2 cellular contexts compared by ENCODE assay signal in the genomic region with DNA sequence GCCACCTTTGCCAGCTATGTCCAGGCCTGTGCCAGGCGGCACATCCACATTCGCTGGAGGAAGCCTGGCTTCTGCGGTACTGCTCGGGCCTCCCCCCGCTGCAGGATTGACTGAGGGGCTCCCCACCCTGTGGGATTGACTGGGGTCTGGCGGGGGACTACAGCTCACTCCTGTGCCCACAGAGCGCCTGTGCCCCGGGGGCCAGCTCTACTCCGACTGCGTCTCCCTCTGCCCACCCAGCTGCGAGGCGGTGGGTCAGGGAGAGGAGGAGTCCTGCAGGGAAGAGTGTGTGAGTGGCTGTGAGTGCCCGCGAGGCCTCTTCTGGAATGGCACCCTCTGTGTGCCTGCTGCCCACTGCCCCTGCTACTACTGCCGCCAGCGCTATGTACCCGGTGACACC.
TF ChIP-seq lines count a peak whose summit lies in the region.

No MANE protein-coding gene starts in this region.

TF ChIP-seq in HEK293, 187 proteins besides CTCF, POLR2A, EP300 and RAD21:
- TF ChIP-seq, protein P1, sequence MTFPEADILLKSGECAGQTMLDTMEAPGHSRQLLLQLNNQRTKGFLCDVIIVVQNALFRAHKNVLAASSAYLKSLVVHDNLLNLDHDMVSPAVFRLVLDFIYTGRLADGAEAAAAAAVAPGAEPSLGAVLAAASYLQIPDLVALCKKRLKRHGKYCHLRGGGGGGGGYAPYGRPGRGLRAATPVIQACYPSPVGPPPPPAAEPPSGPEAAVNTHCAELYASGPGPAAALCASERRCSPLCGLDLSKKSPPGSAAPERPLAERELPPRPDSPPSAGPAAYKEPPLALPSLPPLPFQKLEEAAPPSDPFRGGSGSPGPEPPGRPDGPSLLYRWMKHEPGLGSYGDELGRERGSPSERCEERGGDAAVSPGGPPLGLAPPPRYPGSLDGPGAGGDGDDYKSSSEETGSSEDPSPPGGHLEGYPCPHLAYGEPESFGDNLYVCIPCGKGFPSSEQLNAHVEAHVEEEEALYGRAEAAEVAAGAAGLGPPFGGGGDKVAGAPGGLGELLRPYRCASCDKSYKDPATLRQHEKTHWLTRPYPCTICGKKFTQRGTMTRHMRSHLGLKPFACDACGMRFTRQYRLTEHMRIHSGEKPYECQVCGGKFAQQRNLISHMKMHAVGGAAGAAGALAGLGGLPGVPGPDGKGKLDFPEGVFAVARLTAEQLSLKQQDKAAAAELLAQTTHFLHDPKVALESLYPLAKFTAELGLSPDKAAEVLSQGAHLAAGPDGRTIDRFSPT (tag by site-specific recombination; IDR thresholded peaks at IDR 0.05): 0 out of 2 replicates have a peak, but pooled peaks have one; percentile 12
- TF ChIP-seq ZNF629 (tag by site-specific recombination; IDR thresholded peaks at IDR 0.05) (no peak), KLF10 (tag by site-specific recombination; IDR thresholded peaks at IDR 0.05) (no peak), ZFP37 (tag by site-specific recombination; IDR thresholded peaks at IDR 0.05) (no peak), ZIC2 (tag by site-specific recombination; IDR thresholded peaks at IDR 0.05) (no peak)
TF ChIP-seq in HEK293: peak in this region for 1.

TF ChIP-seq in K562, 482 proteins besides CTCF, POLR2A, EP300 and RAD21 (continued from another document):
- TF ChIP-seq, protein P2, sequence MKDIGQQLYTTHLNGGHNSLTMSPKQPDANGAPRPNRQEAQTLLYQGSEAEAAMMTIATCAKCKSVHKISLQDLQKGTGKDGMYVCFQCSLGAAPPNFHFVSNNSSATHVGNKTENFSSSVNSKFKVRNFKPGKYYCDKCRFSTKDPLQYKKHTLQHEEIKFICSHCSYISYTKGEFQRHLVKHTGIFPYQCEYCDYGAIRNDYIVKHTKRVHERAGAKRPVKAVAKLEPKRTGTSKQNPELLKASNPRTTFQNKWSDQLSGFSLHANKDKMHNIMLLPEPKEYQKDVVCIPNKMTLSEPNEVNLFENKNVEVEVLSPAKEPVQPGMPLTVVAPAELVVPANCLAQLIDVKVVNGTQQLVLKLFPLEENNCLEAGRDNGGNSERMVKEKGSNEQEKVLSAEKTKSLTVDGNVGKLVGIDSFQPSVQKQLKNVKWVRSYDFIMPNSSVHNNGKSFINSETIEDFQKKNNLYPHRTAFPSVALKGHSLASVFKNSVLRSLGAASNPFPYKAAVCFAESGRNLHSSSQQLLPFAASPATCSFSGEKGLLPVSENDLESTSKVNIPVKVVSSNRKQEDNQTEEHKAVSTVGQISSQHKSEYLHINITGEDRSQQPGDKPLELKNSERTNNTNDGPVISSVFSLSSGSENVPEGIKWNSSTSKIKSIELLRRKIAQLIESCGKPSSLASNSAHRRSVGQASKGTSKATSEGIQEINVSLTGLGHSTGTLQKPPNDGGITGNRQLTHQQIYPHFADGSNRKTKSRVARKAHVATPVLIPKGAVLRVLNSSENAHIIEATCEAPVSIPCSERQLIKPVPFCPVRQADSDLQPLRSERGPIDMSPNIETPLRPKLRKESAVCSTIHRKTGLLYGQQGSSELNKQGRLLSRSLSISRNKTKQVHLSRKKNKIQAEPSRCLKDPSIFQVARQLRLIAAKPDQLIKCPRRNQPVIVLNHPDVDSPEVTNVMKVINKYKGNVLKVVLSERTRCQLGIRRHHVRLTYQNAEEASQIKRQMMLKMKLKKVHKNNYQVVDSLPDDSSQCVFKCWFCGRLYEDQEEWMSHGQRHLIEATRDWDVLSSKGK (CRISPR knock-in tag; IDR thresholded peaks at IDR 0.05): no peak
- TF ChIP-seq ZBTB5 (IDR thresholded peaks at IDR 0.05) (no peak), HMG20A (CRISPR knock-in tag; conservative IDR thresholded peaks at IDR 0.05) (no peak), PHF21A (IDR thresholded peaks at IDR 0.05; ENCODE audit: borderline replicate concordance, low read depth) (no peak), TEAD4 (IDR thresholded peaks at IDR 0.05; ENCODE audit: low read length) (no peak), TEAD4 (CRISPR knock-in tag; IDR thresholded peaks at IDR 0.05; ENCODE audit: borderline replicate concordance) (0 out of 2 replicates have a peak, but pooled peaks have one; percentile 62), KAT7 (CRISPR knock-in tag; IDR thresholded peaks at IDR 0.05; ENCODE audit: borderline replicate concordance) (no peak), RFX7 (CRISPR knock-in tag; IDR thresholded peaks at IDR 0.05) (no peak), JUN (IDR thresholded peaks at IDR 0.05; ENCODE audit: borderline replicate concordance, low read depth, low read length) (no peak), JUN (CRISPR knock-in tag; IDR thresholded peaks at IDR 0.05; ENCODE audit: borderline replicate concordance) (peak; percentile 48; the same call in 1 of the 2 replicates), USF1 (CRISPR knock-in tag; IDR thresholded peaks at IDR 0.05) (peak; percentile 26; the same call in 1 of the 2 replicates), SPI1 (IDR thresholded peaks at IDR 0.05; ENCODE audit: borderline replicate concordance, low read depth, low read length) (no peak), SMAD1 (IDR thresholded peaks at IDR 0.05; ENCODE audit: low read depth, low read length, partially characterized antibody) (no peak), HMG20B (CRISPR knock-in tag; IDR thresholded peaks at IDR 0.05) (no peak), MYNN (IDR thresholded peaks at IDR 0.05) (no peak), MYNN (CRISPR knock-in tag; IDR thresholded peaks at IDR 0.05) (no peak), OTX1 (CRISPR knock-in tag; IDR thresholded peaks at IDR 0.05) (no peak), RUNX1 (IDR thresholded peaks at IDR 0.05; ENCODE audit: low read depth) (no peak), ZNF583 (CRISPR knock-in tag; IDR thresholded peaks at IDR 0.05) (no peak), ARID3A (IDR thresholded peaks at IDR 0.05; ENCODE audit: borderline replicate concordance, low read depth, low read length) (no peak), RBM14 (IDR thresholded peaks at IDR 0.05; ENCODE audit: borderline replicate concordance, insufficient read depth, low read depth, low read length) (0 out of 2 replicates have a peak, but pooled peaks have one; percentile 25), TAF7 (tag; IDR thresholded peaks at IDR 0.05) (no peak), MLX (CRISPR knock-in tag; conservative IDR thresholded peaks at IDR 0.05) (no peak), ZNF551 (CRISPR knock-in tag; IDR thresholded peaks at IDR 0.05) (no peak), STAT5B (CRISPR knock-in tag; IDR thresholded peaks at IDR 0.05) (no peak), RCOR1 (IDR thresholded peaks at IDR 0.05; ENCODE audit: borderline replicate concordance in 1 of 2, low read depth in 2 of 2, low read length in 2 of 2) (no peak), ZNF57 (CRISPR knock-in tag; IDR thresholded peaks at IDR 0.05) (no peak), ZNF639 (CRISPR knock-in tag; conservative IDR thresholded peaks at IDR 0.05 in 1 of 2, IDR thresholded peaks at IDR 0.05 in 1 of 2) (0 out of 4 replicates have a peak, but pooled peaks of 1 of the 2 experiments have one; percentile 28), TRIM24 (IDR thresholded peaks at IDR 0.05) (no peak), HDAC8 (tag; IDR thresholded peaks at IDR 0.05) (no peak)
- TF ChIP-seq, protein P3, sequence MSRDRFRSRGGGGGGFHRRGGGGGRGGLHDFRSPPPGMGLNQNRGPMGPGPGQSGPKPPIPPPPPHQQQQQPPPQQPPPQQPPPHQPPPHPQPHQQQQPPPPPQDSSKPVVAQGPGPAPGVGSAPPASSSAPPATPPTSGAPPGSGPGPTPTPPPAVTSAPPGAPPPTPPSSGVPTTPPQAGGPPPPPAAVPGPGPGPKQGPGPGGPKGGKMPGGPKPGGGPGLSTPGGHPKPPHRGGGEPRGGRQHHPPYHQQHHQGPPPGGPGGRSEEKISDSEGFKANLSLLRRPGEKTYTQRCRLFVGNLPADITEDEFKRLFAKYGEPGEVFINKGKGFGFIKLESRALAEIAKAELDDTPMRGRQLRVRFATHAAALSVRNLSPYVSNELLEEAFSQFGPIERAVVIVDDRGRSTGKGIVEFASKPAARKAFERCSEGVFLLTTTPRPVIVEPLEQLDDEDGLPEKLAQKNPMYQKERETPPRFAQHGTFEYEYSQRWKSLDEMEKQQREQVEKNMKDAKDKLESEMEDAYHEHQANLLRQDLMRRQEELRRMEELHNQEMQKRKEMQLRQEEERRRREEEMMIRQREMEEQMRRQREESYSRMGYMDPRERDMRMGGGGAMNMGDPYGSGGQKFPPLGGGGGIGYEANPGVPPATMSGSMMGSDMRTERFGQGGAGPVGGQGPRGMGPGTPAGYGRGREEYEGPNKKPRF (IDR thresholded peaks at IDR 0.05; ENCODE audit: low read depth, low read length): no peak
- TF ChIP-seq, protein P4, sequence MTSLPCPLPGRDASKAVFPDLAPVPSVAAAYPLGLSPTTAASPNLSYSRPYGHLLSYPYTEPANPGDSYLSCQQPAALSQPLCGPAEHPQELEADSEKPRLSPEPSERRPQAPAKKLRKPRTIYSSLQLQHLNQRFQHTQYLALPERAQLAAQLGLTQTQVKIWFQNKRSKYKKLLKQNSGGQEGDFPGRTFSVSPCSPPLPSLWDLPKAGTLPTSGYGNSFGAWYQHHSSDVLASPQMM (CRISPR knock-in tag; IDR thresholded peaks at IDR 0.05): no peak
- TF ChIP-seq, protein P5, sequence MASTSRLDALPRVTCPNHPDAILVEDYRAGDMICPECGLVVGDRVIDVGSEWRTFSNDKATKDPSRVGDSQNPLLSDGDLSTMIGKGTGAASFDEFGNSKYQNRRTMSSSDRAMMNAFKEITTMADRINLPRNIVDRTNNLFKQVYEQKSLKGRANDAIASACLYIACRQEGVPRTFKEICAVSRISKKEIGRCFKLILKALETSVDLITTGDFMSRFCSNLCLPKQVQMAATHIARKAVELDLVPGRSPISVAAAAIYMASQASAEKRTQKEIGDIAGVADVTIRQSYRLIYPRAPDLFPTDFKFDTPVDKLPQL (IDR thresholded peaks at IDR 0.05; ENCODE audit: extremely low read depth, insufficient read length): no peak
